In genomic region chr17:29595107-29595942, GRCh38 we compare ENCODE assay signal across 12 cellular contexts. TPM values are rescaled to one million over a fixed set of nuclear protein-coding genes. Genes with fewer than 3 reads are reported as not detected.
DNase-seq lines count a peak whose midpoint lies in the region; ATAC-seq, FAIRE-seq and TF ChIP-seq lines count a peak whose summit lies in the region.
"Had no signal": no experiment of that assay in that cellular context is flagged by ENCODE, and none has a peak within 500 bp of the region (broad histone marks: within the 10 kb centered on the region; RNA-seq: fewer than 3 reads in every experiment).

No MANE protein-coding gene starts in this region.

- H3K27me3 ChIP-seq in BLaER1 (no peaks in the 10 kb centered on the region), GM12878 (replicated peaks in 1 of 2; ENCODE audit: control insufficient read depth in 2 of 2, insufficient read depth in 2 of 2, low read length in 1 of 2) (no peaks in the 10 kb centered on the region; a peak in 1 of 4 replicates)

- H3K27ac Mint-ChIP-seq in mesothelial cell of epicardium, result no peak overlapping the region

- H3K4me2 ChIP-seq in BLaER1, result peak overlapping the region; percentile 97
- H3K4me2 ChIP-seq in GM12878 (ENCODE audit: control insufficient read depth, insufficient read depth), result 0 out of 2 replicates have a peak overlapping the region, but pooled peaks have one; percentile 3

- H3K4me3 Mint-ChIP-seq in mesothelial cell of epicardium, result peak overlapping the region; percentile 38

- in situ Hi-C loops in GM12878 (cut with MboI), result no loop called here

- RAD21 ChIA-PET in GM12878 (lab: Charles Lee; ENCODE audit: unreplicated experiment), result interaction anchor here (1.2 kb wide), 1 partner anchor 18 kb away, joined by 4 read pairs; no protein-coding TSS in a partner anchor

- H3K79me2 ChIP-seq in GM12878 (ENCODE audit: control insufficient read depth, insufficient read depth, low read length), result no peaks in the 10 kb centered on the region

- H3K9ac ChIP-seq in BLaER1 (peak overlapping the region; percentile 95; the same call in 1 of the 2 replicates), GM12878 (ENCODE audit: control insufficient read depth, insufficient read depth, low read length) (no peak overlapping the region)

- peaks cover 41% of the 10 kb centered on the region for H3K4me1 Mint-ChIP-seq in mesothelial cell of epicardium

- WGBS in GM12878 (ENCODE audit: insufficient coverage, insufficient replicate concordance, low lambda C conversion rate, missing lambda C conversion rate), result 67% methylated on average over 7 of the region's 7 CpGs

- FAIRE-seq in GM12878 (lab: Jason Lieb, UNC), result no peak
- no peak for FAIRE-seq in HTR-8/SVneo (lab: Jason Lieb, UNC)
- FAIRE-seq: D721Med had no signal

- H3K36me3 Mint-ChIP-seq in mesothelial cell of epicardium, result no peaks in the 10 kb centered on the region

- no peak overlapping the region for H3K27ac ChIP-seq in BLaER1
- H3K27ac ChIP-seq in GM12878 (ENCODE audit: control insufficient read depth, insufficient read depth), result no peak overlapping the region

- H3K9me3 ChIP-seq in BLaER1 (no peaks in the 10 kb centered on the region), GM12878 (replicated peaks; ENCODE audit: control insufficient read depth, insufficient read depth, low read length) (no peaks in the 10 kb centered on the region)

- H3K4me1 ChIP-seq in BLaER1 (peaks cover 70% of the 10 kb centered on the region), GM12878 (ENCODE audit: control insufficient read depth, insufficient read depth, low read length) (peaks cover 33% of the 10 kb centered on the region)

- H3K36me3 ChIP-seq in BLaER1 (no peaks in the 10 kb centered on the region), GM12878 (ENCODE audit: control insufficient read depth in 2 of 2, insufficient read depth in 2 of 2, low read length in 1 of 2) (no peaks in the 10 kb centered on the region)

- intact Hi-C loops in GM12878 (cut with micrococcal nuclease; ENCODE audit: unreplicated experiment), result loop anchor here (10.0 kb wide), 1 partner anchor 231 kb away; no protein-coding TSS in a partner anchor

- H3K27me3 Mint-ChIP-seq in mesothelial cell of epicardium (ENCODE audit: low read depth), result no peaks in the 10 kb centered on the region

- no peak overlapping the region for H3K4me3 ChIP-seq in BLaER1
- H3K4me3 ChIP-seq in GM12878, result no peak overlapping the region

- no peak for TF ChIP-seq CTCF in GM12878 (IDR thresholded peaks at IDR 0.05 in 2 of 3, conservative IDR thresholded peaks at IDR 0.05 in 1 of 3; ENCODE audit: control insufficient read depth in 2 of 3, extremely low read depth in 1 of 3, insufficient read depth in 1 of 3, low read depth in 3 of 3, low read length in 3 of 3)
- no peak for TF ChIP-seq CTCF in mesothelial cell of epicardium (IDR thresholded peaks at IDR 0.05; ENCODE audit: unreplicated experiment)

- H4K20me1 ChIP-seq in BLaER1 (peaks cover 63% of the 10 kb centered on the region), GM12878 (ENCODE audit: control insufficient read depth, insufficient read depth) (no peaks in the 10 kb centered on the region)

- BruUV-seq in GM12878 (replicated peaks; lab: Mats Ljungman, UMichigan), result no TSS peak

- TF ChIP-seq RAD21 in GM12878 (IDR thresholded peaks at IDR 0.05; ENCODE audit: insufficient read depth, low read depth, low read length), result no peak

- TF ChIP-seq EP300 in GM12878 (IDR thresholded peaks at IDR 0.05; ENCODE audit: borderline replicate concordance in 1 of 2, control insufficient read depth in 1 of 2, low read depth in 2 of 2, low read length in 2 of 2), result no peak

- no peaks in the 10 kb centered on the region for H3K9me3 Mint-ChIP-seq in mesothelial cell of epicardium

- ATAC-seq in GM12878 (no peak), HG03354 (IDR thresholded peaks at IDR 0.05; ENCODE audit: poor library complexity, severe bottlenecking, unreplicated experiment) (no peak)
- ATAC-seq: sciatic nerve had no signal

- SMC1A ChIA-PET in GM12878 (lab: Charles Lee; ENCODE audit: uncharacterized antibody, unreplicated experiment), result no interaction called here

- POLR2A ChIA-PET in GM12878 (lab: Charles Lee), result no interaction called here

- H2AFZ ChIP-seq in GM12878 (ENCODE audit: control insufficient read depth, low read depth, low read length), result no peak overlapping the region

- peak; percentile 47 for DNase-seq in ELF-1 (ENCODE audit: low read depth, low spot score)
- no peak for DNase-seq in GM12878 (ENCODE audit: low read depth, low spot score)
- no peak for DNase-seq in mesothelial cell of epicardium (ENCODE audit: low spot score in 2 of 2, unreplicated experiment in 2 of 2)
- no peak for DNase-seq in NK-92 treated with Interleukin-12 subunit alpha and Interleukin-12 subunit beta, amount 100 ng/mL, for 24 hours (lab: John Stamatoyannopoulos, UW)
- no peak for DNase-seq in HTR-8/SVneo (ENCODE audit: insufficient read length, low spot score)
- DNase-seq: activated CD4-positive, alpha-beta T cell treated with anti-CD3 and anti-CD28 coated beads, Interleukin-2, amount 50 U/mL, for 1 hour; cerebellar nuclear complex; NCI-H2081 had no signal

- no peak for TF ChIP-seq POLR2A in GM12878 (IDR thresholded peaks at IDR 0.05; ENCODE audit: low read depth, low read length)

- CTCF ChIA-PET in GM12878 (lab: Yijun Ruan, JAX), result interaction anchor here (1.6 to 5.0 kb wide), 2 partner anchors 10 to 22 kb away, joined by 6 to 64 read pairs; no protein-coding TSS in a partner anchor

RNA-seq across cellular contexts. Expression of gene ANKRD13B, which starts 2.4 kb away (rescaled TPM):
- total RNA-seq in GM12878 (2013; cell fraction: nucleolus; rRNA removed), result 12.6 and 16.8 TPM in 2 replicates
- total RNA-seq in GM12878 (2014; rRNA removed) (7.1 and 8.5 TPM in 2 replicates), GM12878 (2014; rRNA removed; fragmentation: Illumina TruSeq; extraction: Trizol) (2.5 and 2.9 TPM in 2 replicates), GM12878 (2021) (14.0 and 15.0 TPM in 2 replicates), mesothelial cell of epicardium (51.7 to 52.7 TPM (median 52.6 TPM) in 3 replicates)
- polyA plus RNA-seq in GM12878 (2011; ENCODE audit: low read depth), result 0.56 TPM
- polyA plus RNA-seq in GM12878 (2011; rRNA removed) (1.3 and 3.0 TPM in 2 replicates), GM12878 (2014; fragmentation: Illumina TruSeq; extraction: Trizol) (1.5 and 4.0 TPM in 2 replicates), GM12878 (2014; fragmentation: Nextera tagmentation; extraction: Ambion mirVana) (under 1 TPM; 0.18 to 0.53 TPM), GM12878 (2014; rRNA removed) (14.9 and 15.9 TPM in 2 replicates), GM12878 (2016; fragmentation: Nextera tagmentation; extraction: Ambion mirVana) (1 to 10 TPM; 1.6 to 2.1 TPM)
- 3.2 and 6.8 TPM in 2 replicates for polyA plus RNA-seq in GM12878 (2011; cell fraction: cytosol; rRNA removed)
- polyA plus RNA-seq in GM12878 (2011; cell fraction: nucleus; rRNA removed), result 64.3 and 77.7 TPM in 2 replicates
- 2.0 and 3.5 TPM in 2 replicates for polyA plus RNA-seq in GM12878 (2012)
- 2.6 and 5.8 TPM in 2 replicates for polyA minus RNA-seq in GM12878 (2011; rRNA and poly(A)+ RNA removed)
- 3.2 and 4.6 TPM in 2 replicates for polyA minus RNA-seq in GM12878 (2011; cell fraction: cytosol; rRNA and poly(A)+ RNA removed)
- polyA minus RNA-seq in GM12878 (2011; cell fraction: nucleus; rRNA and poly(A)+ RNA removed), result 8.9 and 16.6 TPM in 2 replicates

RNA-seq across cellular contexts. Expression of gene GIT1, which starts 5.9 kb away (rescaled TPM):
- 31.4 and 40.8 TPM in 2 replicates for total RNA-seq in GM12878 (2013; cell fraction: nucleolus; rRNA removed)
- total RNA-seq in GM12878 (2014; rRNA removed) (24.2 and 30.6 TPM in 2 replicates), GM12878 (2014; rRNA removed; fragmentation: Illumina TruSeq; extraction: Trizol) (15.4 and 16.1 TPM in 2 replicates), GM12878 (2021) (45.1 and 45.3 TPM in 2 replicates), mesothelial cell of epicardium (99.0 to 110 TPM (median 108 TPM) in 3 replicates)
- polyA plus RNA-seq in GM12878 (2011; ENCODE audit: low read depth), result 6.9 TPM
- polyA plus RNA-seq in GM12878 (2011; rRNA removed) (11.3 and 25.6 TPM in 2 replicates), GM12878 (2014; fragmentation: Illumina TruSeq; extraction: Trizol) (20.0 and 32.4 TPM in 2 replicates), GM12878 (2014; fragmentation: Nextera tagmentation; extraction: Ambion mirVana) (under 1 TPM; 0.24 to 0.58 TPM), GM12878 (2014; rRNA removed) (33.7 and 34.2 TPM in 2 replicates), GM12878 (2016; fragmentation: Nextera tagmentation; extraction: Ambion mirVana) (1 to 10 TPM; 4.4 to 4.9 TPM)
- polyA plus RNA-seq in GM12878 (2011; cell fraction: cytosol; rRNA removed), result 19.7 and 24.9 TPM in 2 replicates
- polyA plus RNA-seq in GM12878 (2011; cell fraction: nucleus; rRNA removed), result 76.5 and 89.1 TPM in 2 replicates
- polyA plus RNA-seq in GM12878 (2012), result 19.0 and 19.4 TPM in 2 replicates
- 24.4 and 31.5 TPM in 2 replicates for polyA minus RNA-seq in GM12878 (2011; rRNA and poly(A)+ RNA removed)
- polyA minus RNA-seq in GM12878 (2011; cell fraction: cytosol; rRNA and poly(A)+ RNA removed), result 15.8 and 24.1 TPM in 2 replicates
- polyA minus RNA-seq in GM12878 (2011; cell fraction: nucleus; rRNA and poly(A)+ RNA removed), result 33.0 and 56.8 TPM in 2 replicates

RNA-seq across cellular contexts. Expression of gene TP53I13, which starts 26.8 kb away (rescaled TPM):
- 36.6 and 40.4 TPM in 2 replicates for total RNA-seq in GM12878 (2013; cell fraction: nucleolus; rRNA removed)
- total RNA-seq in GM12878 (2014; rRNA removed) (30.9 and 33.4 TPM in 2 replicates), GM12878 (2014; rRNA removed; fragmentation: Illumina TruSeq; extraction: Trizol) (8.6 and 10.4 TPM in 2 replicates), GM12878 (2021) (38.5 and 40.1 TPM in 2 replicates), mesothelial cell of epicardium (29.9 to 31.2 TPM (median 30.2 TPM) in 3 replicates)
- 5.4 TPM for polyA plus RNA-seq in GM12878 (2011; ENCODE audit: low read depth)
- polyA plus RNA-seq in GM12878 (2011; rRNA removed) (5.5 and 8.8 TPM in 2 replicates), GM12878 (2014; fragmentation: Illumina TruSeq; extraction: Trizol) (0.97 and 4.5 TPM in 2 replicates), GM12878 (2014; fragmentation: Nextera tagmentation; extraction: Ambion mirVana) (under 1 TPM in 1 of 2 experiments, not detected in 1; 0.31 TPM), GM12878 (2014; rRNA removed) (45.1 and 54.2 TPM in 2 replicates), GM12878 (2016; fragmentation: Nextera tagmentation; extraction: Ambion mirVana) (10 to 100 TPM; 19.5 to 22.9 TPM)
- 9.9 and 18.4 TPM in 2 replicates for polyA plus RNA-seq in GM12878 (2011; cell fraction: cytosol; rRNA removed)
- 229 and 261 TPM in 2 replicates for polyA plus RNA-seq in GM12878 (2011; cell fraction: nucleus; rRNA removed)
- polyA plus RNA-seq in GM12878 (2012), result 25.2 and 26.9 TPM in 2 replicates
- 3.3 and 10.7 TPM in 2 replicates for polyA minus RNA-seq in GM12878 (2011; rRNA and poly(A)+ RNA removed)
- polyA minus RNA-seq in GM12878 (2011; cell fraction: cytosol; rRNA and poly(A)+ RNA removed), result 4.1 and 7.7 TPM in 2 replicates
- 26.0 and 38.0 TPM in 2 replicates for polyA minus RNA-seq in GM12878 (2011; cell fraction: nucleus; rRNA and poly(A)+ RNA removed)

RNA-seq across cellular contexts. Expression of gene CORO6, which starts 27.4 kb away (rescaled TPM):
- total RNA-seq in GM12878 (2013; cell fraction: nucleolus; rRNA removed), result 4.0 and 4.3 TPM in 2 replicates
- total RNA-seq in GM12878 (2014; rRNA removed) (2.6 and 3.6 TPM in 2 replicates), GM12878 (2014; rRNA removed; fragmentation: Illumina TruSeq; extraction: Trizol) (0.63 and 0.69 TPM in 2 replicates), GM12878 (2021) (3.2 and 3.7 TPM in 2 replicates), mesothelial cell of epicardium (3.4 to 3.8 TPM (median 3.4 TPM) in 3 replicates)
- 0.80 TPM for polyA plus RNA-seq in GM12878 (2011; ENCODE audit: low read depth)
- polyA plus RNA-seq in GM12878 (2011; rRNA removed) (0.69 and 0.87 TPM in 2 replicates), GM12878 (2014; fragmentation: Illumina TruSeq; extraction: Trizol) (1.3 and 1.9 TPM in 2 replicates), GM12878 (2014; fragmentation: Nextera tagmentation; extraction: Ambion mirVana) (under 1 TPM in 1 of 2 experiments, not detected in 1; 0.26 TPM), GM12878 (2014; rRNA removed) (5.0 and 5.4 TPM in 2 replicates), GM12878 (2016; fragmentation: Nextera tagmentation; extraction: Ambion mirVana) (1 to 10 TPM; 1.7 to 3.3 TPM)
- polyA plus RNA-seq in GM12878 (2011; cell fraction: cytosol; rRNA removed), result 0.60 and 0.99 TPM in 2 replicates
- 12.2 and 15.8 TPM in 2 replicates for polyA plus RNA-seq in GM12878 (2011; cell fraction: nucleus; rRNA removed)
- polyA plus RNA-seq in GM12878 (2012), result 2.5 and 2.6 TPM in 2 replicates
- polyA minus RNA-seq in GM12878 (2011; rRNA and poly(A)+ RNA removed), result 0.72 and 1.2 TPM in 2 replicates
- polyA minus RNA-seq in GM12878 (2011; cell fraction: cytosol; rRNA and poly(A)+ RNA removed), result not detected in 2 replicates
- polyA minus RNA-seq in GM12878 (2011; cell fraction: nucleus; rRNA and poly(A)+ RNA removed), result 1.6 and 2.0 TPM in 2 replicates

RNA-seq across cellular contexts. Expression of gene ABHD15, which starts 28.5 kb away (rescaled TPM):
- total RNA-seq in GM12878 (2013; cell fraction: nucleolus; rRNA removed), result 7.5 and 8.0 TPM in 2 replicates
- total RNA-seq in GM12878 (2014; rRNA removed) (6.5 and 7.5 TPM in 2 replicates), GM12878 (2014; rRNA removed; fragmentation: Illumina TruSeq; extraction: Trizol) (5.1 and 5.2 TPM in 2 replicates), GM12878 (2021) (9.0 and 9.2 TPM in 2 replicates), mesothelial cell of epicardium (5.2 to 6.1 TPM (median 5.7 TPM) in 3 replicates)
- 2.0 TPM for polyA plus RNA-seq in GM12878 (2011; ENCODE audit: low read depth)
- polyA plus RNA-seq in GM12878 (2011; rRNA removed) (4.1 and 4.7 TPM in 2 replicates), GM12878 (2014; fragmentation: Illumina TruSeq; extraction: Trizol) (5.3 and 5.8 TPM in 2 replicates), GM12878 (2014; fragmentation: Nextera tagmentation; extraction: Ambion mirVana) (1 to 10 TPM; 2.1 to 2.6 TPM), GM12878 (2014; rRNA removed) (5.9 and 6.1 TPM in 2 replicates), GM12878 (2016; fragmentation: Nextera tagmentation; extraction: Ambion mirVana) (1 to 10 TPM; 2.6 to 3.9 TPM)
- 4.1 and 5.8 TPM in 2 replicates for polyA plus RNA-seq in GM12878 (2011; cell fraction: cytosol; rRNA removed)
- 5.9 and 6.4 TPM in 2 replicates for polyA plus RNA-seq in GM12878 (2011; cell fraction: nucleus; rRNA removed)
- 3.5 and 4.7 TPM in 2 replicates for polyA plus RNA-seq in GM12878 (2012)
- 5.5 and 8.8 TPM in 2 replicates for polyA minus RNA-seq in GM12878 (2011; rRNA and poly(A)+ RNA removed)
- polyA minus RNA-seq in GM12878 (2011; cell fraction: cytosol; rRNA and poly(A)+ RNA removed), result 3.5 and 3.7 TPM in 2 replicates
- 3.4 and 6.5 TPM in 2 replicates for polyA minus RNA-seq in GM12878 (2011; cell fraction: nucleus; rRNA and poly(A)+ RNA removed)
